Comparison of ENCODE assay signal across 10 cellular contexts in genomic region chr1:165162671-165163241, GRCh38.
DNase-seq lines count a peak whose midpoint lies in the region; ATAC-seq, FAIRE-seq and TF ChIP-seq lines count a peak whose summit lies in the region.
"Had no signal": no experiment of that assay in that cellular context is flagged by ENCODE, and none has a peak within 500 bp of the region (broad histone marks: within the 10 kb centered on the region; RNA-seq: fewer than 3 reads in every experiment).

No MANE protein-coding gene starts in this region.

- no peaks in the 10 kb centered on the region for H3K23me2 ChIP-seq in H1 (ENCODE audit: low read depth, low read length)

- H2AK5ac ChIP-seq in H1 (ENCODE audit: low read depth, low read length) = no peak overlapping the region

- no peak for TF ChIP-seq CTCF in cardiac muscle cell (IDR thresholded peaks at IDR 0.05; ENCODE audit: low read depth, low read length)
- TF ChIP-seq CTCF in heart right ventricle (IDR thresholded peaks at IDR 0.05) = no peak
- no peak for TF ChIP-seq CTCF in H1 (IDR thresholded peaks at IDR 0.05; ENCODE audit: control extremely low read depth in 1 of 3, insufficient read depth in 1 of 3, low read depth in 1 of 3, low read length in 3 of 3)

- no peak overlapping the region for H4K91ac ChIP-seq in H1 (replicated peaks; ENCODE audit: insufficient read length, low read length)

- peak; percentile 3 to 14 for DNase-seq in cardiac muscle cell (ENCODE audit: low read depth in 1 of 2, low spot score in 1 of 2)
- DNase-seq in heart right ventricle = no peak
- peak; percentile 75 for DNase-seq in NCI-H345 treated with DMSO at 0.1 percent for 48 hours (lab: John Stamatoyannopoulos, UW; ENCODE audit: unreplicated experiment)
- DNase-seq in H1 (ENCODE audit: low read depth in 1 of 2, low spot score in 2 of 2) = peak in 1 of 2 experiments; percentile 49
- no peak for DNase-seq in activated CD4-positive, alpha-beta T cell treated with anti-CD3 and anti-CD28 coated beads for 48 hours
- DNase-seq in cardiac septum (ENCODE audit: low spot score) = no peak
- DNase-seq: stimulated activated naive B cell treated with anti-CD40 and anti-IgM and Interleukin-4, amounts not matched to agents 10 μg/mL and 1 μg/mL and 100 μg/mL, for 72 hours had no signal

- CTCF ChIA-PET in H1 (lab: Charles Lee; ENCODE audit: partially characterized antibody) = interaction anchor here (0.8 to 3.3 kb wide), 10 partner anchors 10 to 206 kb away, joined by 3 to 22 read pairs (median 6); no protein-coding TSS in a partner anchor

- no peak overlapping the region for H4K5ac ChIP-seq in H1 (ENCODE audit: insufficient read length, low read depth, low read length)

- 53 to 59% methylated on average over 11 of the region's 11 CpGs for WGBS in heart right ventricle, 2 donors
- whole genome bisulfite sequencing in H1 (ENCODE audit: extremely low coverage in 1 of 2, insufficient coverage in 1 of 2, insufficient read length in 1 of 2, insufficient replicate concordance in 2 of 2, low coverage in 1 of 2, low lambda C conversion rate in 2 of 2, missing lambda C conversion rate in 1 of 2), 2 experiments = 86% methylated on average over 11 of the region's 11 CpGs; no CpG with 5 or more reads in 1 of the 2 experiments

- no peak for TF ChIP-seq POLR2A in H1 (IDR thresholded peaks at IDR 0.05; ENCODE audit: control extremely low read depth in 1 of 2, low read depth in 2 of 2, low read length in 2 of 2)

- H4K8ac ChIP-seq in H1 (ENCODE audit: extremely low read depth, insufficient read depth, low read length) = peak overlapping the region; percentile 59; the same call in 1 of the 2 replicates

- no peak overlapping the region for H2BK15ac ChIP-seq in H1 (ENCODE audit: low read length)

- H2BK120ac ChIP-seq in H1 (replicated peaks; ENCODE audit: low read depth, low read length) = no peak overlapping the region

- H3K4me3 ChIP-seq in cardiac muscle cell (no peak overlapping the region), heart right ventricle (no peak overlapping the region), H1 (ENCODE audit: extremely low read depth in 1 of 4, insufficient read depth in 2 of 4, low read depth in 3 of 4, low read length in 4 of 4) (no peak overlapping the region)
- H3K4me3 ChIP-seq: GM12878 had no signal

- intact Hi-C loops in heart right ventricle (cut with DNase I) = no loop called here
- intact Hi-C loops in cardiac septum (cut with DNase I) = no loop called here

- no peak overlapping the region for H2BK20ac ChIP-seq in H1 (ENCODE audit: low read length)

- H3K36me3 ChIP-seq in cardiac muscle cell (no peaks in the 10 kb centered on the region), heart right ventricle (no peaks in the 10 kb centered on the region), H1 (ENCODE audit: control insufficient read depth in 2 of 4, insufficient read depth in 4 of 4, low read length in 3 of 4) (no peaks in the 10 kb centered on the region)

- peaks cover 25% of the 10 kb centered on the region for H3K27me3 ChIP-seq in cardiac muscle cell
- peaks cover 0 to 17% (median 9%) of the 10 kb centered on the region in 7 donors for H3K27me3 ChIP-seq in heart right ventricle
- H3K27me3 ChIP-seq in H1 (replicated peaks in 1 of 4; ENCODE audit: control insufficient read depth in 3 of 4, extremely low read depth in 1 of 4, insufficient read depth in 3 of 4, low read length in 3 of 4) = no peaks in the 10 kb centered on the region; a peak in 1 of 7 replicates

- no peaks in the 10 kb centered on the region for H3K9me3 ChIP-seq in cardiac muscle cell (ENCODE audit: low read depth)
- H3K9me3 ChIP-seq in heart right ventricle = no peaks in the 10 kb centered on the region
- no peaks in the 10 kb centered on the region for H3K9me3 ChIP-seq in H1 (ENCODE audit: insufficient read depth in 2 of 2, low read depth in 1 of 2, low read length in 1 of 2)

- H3K18ac ChIP-seq in H1 (ENCODE audit: extremely low read depth, low read length) = no peak overlapping the region

- H3K27ac ChIP-seq in cardiac muscle cell = no peak overlapping the region
- H3K27ac ChIP-seq in heart right ventricle = no peak overlapping the region
- H3K27ac ChIP-seq in H1 (ENCODE audit: low read depth, low read length) = no peak overlapping the region

- POLR2A ChIA-PET in H1 (lab: Charles Lee; ENCODE audit: partially characterized antibody) = no interaction called here

- no peak overlapping the region for H3K9ac ChIP-seq in H1 (replicated peaks in 1 of 4; ENCODE audit: extremely low read depth in 1 of 4, low read depth in 3 of 4, low read length in 3 of 4)

- peak overlapping the region; percentile 94 for H2AFZ ChIP-seq in H1 (ENCODE audit: low read length)

- H2BK5ac ChIP-seq in H1 (ENCODE audit: low read depth, low read length) = no peak overlapping the region

- H3K4me2 ChIP-seq in H1 (ENCODE audit: insufficient read depth in 1 of 2, low read depth in 2 of 2, low read length in 2 of 2) = no peak overlapping the region

- H3K14ac ChIP-seq in H1 (ENCODE audit: insufficient read length) = no peak overlapping the region

- no peak overlapping the region; the same call in 1 of the 2 replicates for H2BK12ac ChIP-seq in H1 (ENCODE audit: low read depth, low read length)

- TF ChIP-seq EP300 in H1 (IDR thresholded peaks at IDR 0.05; ENCODE audit: borderline replicate concordance in 1 of 2, low read depth in 2 of 2, low read length in 2 of 2) = no peak

- H3K23ac ChIP-seq in H1 (ENCODE audit: insufficient read length) = no peak overlapping the region

- no peaks in the 10 kb centered on the region for H3K4me1 ChIP-seq in cardiac muscle cell (ENCODE audit: low read depth)
- H3K4me1 ChIP-seq in heart right ventricle = no peaks in the 10 kb centered on the region
- H3K4me1 ChIP-seq in H1 (replicated peaks in 1 of 4; ENCODE audit: control insufficient read depth in 3 of 4, insufficient read depth in 4 of 4, low read length in 3 of 4) = no peaks in the 10 kb centered on the region

- no peaks in the 10 kb centered on the region for H3K79me2 ChIP-seq in H1 (ENCODE audit: control insufficient read depth in 1 of 2, insufficient read depth in 2 of 2, low read length in 2 of 2)

- no peaks in the 10 kb centered on the region for H4K20me1 ChIP-seq in H1 (replicated peaks in 1 of 2; ENCODE audit: control insufficient read depth in 1 of 2, insufficient read depth in 2 of 2, low read length in 2 of 2)

- no peak for TF ChIP-seq RAD21 in H1 (IDR thresholded peaks at IDR 0.05 in 1 of 2, conservative IDR thresholded peaks at IDR 0.05 in 1 of 2; ENCODE audit: low read depth in 2 of 2, low read length in 2 of 2)

- H3K79me1 ChIP-seq in H1 (ENCODE audit: low read depth, low read length) = no peaks in the 10 kb centered on the region

- no peak overlapping the region for H3K4ac ChIP-seq in H1 (replicated peaks; ENCODE audit: insufficient read length, low read depth, low read length)

- FAIRE-seq in H1 (lab: Jason Lieb, UNC) = no peak
- FAIRE-seq: GM12878 had no signal

- no peak overlapping the region for H3K56ac ChIP-seq in H1 (replicated peaks; ENCODE audit: insufficient read length, low read depth, low read length)

- ATAC-seq in heart right ventricle = no peak
- no peak for ATAC-seq in HG02884 (IDR thresholded peaks at IDR 0.05; ENCODE audit: unreplicated experiment)
- ATAC-seq in GM18498 (IDR thresholded peaks at IDR 0.05; ENCODE audit: unreplicated experiment) = no peak
- ATAC-seq: GM12878; stimulated activated naive B cell treated with anti-CD40 and anti-IgM and Interleukin-4, amounts not matched to agents 10 μg/mL and 1 μg/mL and 100 μg/mL, for 72 hours had no signal

TF ChIP-seq in H1, 55 proteins besides CTCF, POLR2A, EP300 and RAD21:
- TF ChIP-seq BACH1 (IDR thresholded peaks at IDR 0.05; ENCODE audit: low read length) (peak; percentile 11; the same call in 1 of the 2 replicates), CBX5 (IDR thresholded peaks at IDR 0.05; ENCODE audit: low read depth, low read length) (no peak), CREB1 (IDR thresholded peaks at IDR 0.05) (no peak), SIRT6 (IDR thresholded peaks at IDR 0.05; ENCODE audit: low read length) (no peak), SP4 (IDR thresholded peaks at IDR 0.05; ENCODE audit: low read length) (no peak)

Comparison
In these comparisons a context has a peak if more than half of its experiments do, and no peak if none do; other contexts are left out.
1. DNase-seq: peak in cardiac muscle cell (2 of 2) and NCI-H345 treated with DMSO at 0.1 percent for 48 hours (single experiment); none in heart right ventricle (0 of 2), activated CD4-positive, alpha-beta T cell treated with anti-CD3 and anti-CD28 coated beads for 48 hours (single experiment) and cardiac septum (single experiment).